Comparison of ENCODE assay signal across 11 cellular contexts in genomic region chr4:120331486-120332281, GRCh38.
A peak's percentile ranks its signal among the peaks of the same experiment; 100 is the strongest.
DNase-seq lines count a peak whose midpoint lies in the region; ATAC-seq and TF ChIP-seq lines count a peak whose summit lies in the region.
"Had no signal": no experiment of that assay in that cellular context is flagged by ENCODE, and none has a peak within 500 bp of the region (broad histone marks: within the 10 kb centered on the region; RNA-seq: fewer than 3 reads in every experiment).

No MANE protein-coding gene starts in this region.

- DNase-seq in activated naive CD4-positive, alpha-beta T cell treated with anti-CD3 and anti-CD28 coated beads for 36 hours: peak; percentile 18
- no peak for DNase-seq in activated naive CD4-positive, alpha-beta T cell treated with anti-CD3 and anti-CD28 coated beads, Interleukin-2, amount 50 U/mL, for 16 hours
- peak; percentile 9 for DNase-seq in adipocyte (ENCODE audit: low read depth)
- DNase-seq in smooth muscle cell (lab: John Stamatoyannopoulos, UW; ENCODE audit: unreplicated experiment): no peak
- no peak for DNase-seq in HPDE6-E6E7 (ENCODE audit: extremely low spot score)
- no peak for DNase-seq in CD4-positive, alpha-beta memory T cell
- DNase-seq in chondrocyte (ENCODE audit: low spot score): no peak
- DNase-seq: activated effector memory CD4-positive, alpha-beta T cell treated with anti-CD3 and anti-CD28 coated beads, Interleukin-2, amount 50 U/mL, for 16 hours; effector CD4-positive, alpha-beta T cell had no signal

- no peak overlapping the region for H3K9ac ChIP-seq in adipocyte (ENCODE audit: low read length)
- H3K9ac ChIP-seq in smooth muscle cell (ENCODE audit: low read depth): no peak overlapping the region
- H3K9ac ChIP-seq: BLaER1 had no signal

- peak; percentile 71 for ATAC-seq in HG03442 (IDR thresholded peaks at IDR 0.05; ENCODE audit: unreplicated experiment)

- no peaks in the 10 kb centered on the region for H3K36me3 Mint-ChIP-seq in activated naive CD4-positive, alpha-beta T cell treated with anti-CD3 and anti-CD28 coated beads for 36 hours (ENCODE audit: low read depth)
- no peaks in the 10 kb centered on the region for H3K36me3 Mint-ChIP-seq in CD4-positive, alpha-beta memory T cell
- no peaks in the 10 kb centered on the region for H3K36me3 Mint-ChIP-seq in chondrocyte (ENCODE audit: low read depth)

- peak overlapping the region; percentile 2 for H3K27ac ChIP-seq in smooth muscle cell (ENCODE audit: low read depth)
- H3K27ac ChIP-seq in CD4-positive, alpha-beta memory T cell (ENCODE audit: low read depth, low read length): no peak overlapping the region
- H3K27ac ChIP-seq: BLaER1 had no signal

- H3K9me3 ChIP-seq in adipocyte (ENCODE audit: control insufficient read depth, low read length) (no peaks in the 10 kb centered on the region), smooth muscle cell (replicated peaks; ENCODE audit: low read depth) (no peaks in the 10 kb centered on the region)
- H3K9me3 ChIP-seq in CD4-positive, alpha-beta memory T cell (ENCODE audit: control insufficient read depth in 1 of 2, low read length in 2 of 2): no peaks in the 10 kb centered on the region
- H3K9me3 ChIP-seq: BLaER1 had no signal

- peaks cover 7% of the 10 kb centered on the region for H3K27me3 Mint-ChIP-seq in activated naive CD4-positive, alpha-beta T cell treated with anti-CD3 and anti-CD28 coated beads for 36 hours (ENCODE audit: low read depth)
- peaks cover 0 to 2% of the 10 kb centered on the region in 2 donors for H3K27me3 Mint-ChIP-seq in CD4-positive, alpha-beta memory T cell
- H3K27me3 Mint-ChIP-seq in chondrocyte (ENCODE audit: low read depth): peaks cover 2% of the 10 kb centered on the region

- peaks cover 11% of the 10 kb centered on the region for H3K4me1 Mint-ChIP-seq in activated naive CD4-positive, alpha-beta T cell treated with anti-CD3 and anti-CD28 coated beads for 36 hours (ENCODE audit: low read depth)
- no peaks in the 10 kb centered on the region for H3K4me1 Mint-ChIP-seq in CD4-positive, alpha-beta memory T cell
- peaks cover 2% of the 10 kb centered on the region for H3K4me1 Mint-ChIP-seq in chondrocyte (ENCODE audit: low read depth)

- H3K4me2 ChIP-seq in smooth muscle cell: no peak overlapping the region
- H3K4me2 ChIP-seq: BLaER1 had no signal

- CTCF ChIA-PET in activated naive CD4-positive, alpha-beta T cell treated with anti-CD3 and anti-CD28 coated beads for 36 hours (lab: Charles Lee): no interaction called here
- CTCF ChIA-PET in CD4-positive, alpha-beta memory T cell (lab: Charles Lee; ENCODE audit: partially characterized antibody): no interaction called here

- POLR2A ChIA-PET in CD4-positive, alpha-beta memory T cell (lab: Charles Lee; ENCODE audit: partially characterized antibody): no interaction called here

- no peak overlapping the region for H3K4me3 ChIP-seq in adipocyte (ENCODE audit: low read length)
- no peak overlapping the region for H3K4me3 ChIP-seq in smooth muscle cell
- no peak overlapping the region for H3K4me3 ChIP-seq in CD4-positive, alpha-beta memory T cell (ENCODE audit: low read length in 2 of 2)
- H3K4me3 ChIP-seq: BLaER1 had no signal

- H2AFZ ChIP-seq in smooth muscle cell (ENCODE audit: low read depth): no peak overlapping the region

- H3K36me3 ChIP-seq in adipocyte (ENCODE audit: control insufficient read depth, insufficient read depth, low read length, severe bottlenecking) (no peaks in the 10 kb centered on the region), smooth muscle cell (ENCODE audit: low read depth) (no peaks in the 10 kb centered on the region)
- H3K36me3 ChIP-seq in CD4-positive, alpha-beta memory T cell (ENCODE audit: insufficient read depth, low read length): no peaks in the 10 kb centered on the region
- H3K36me3 ChIP-seq: BLaER1 had no signal

- H3K9me3 Mint-ChIP-seq in activated naive CD4-positive, alpha-beta T cell treated with anti-CD3 and anti-CD28 coated beads for 36 hours: no peaks in the 10 kb centered on the region
- peaks cover 0 to 2% (median 0%) of the 10 kb centered on the region in 8 donors for H3K9me3 Mint-ChIP-seq in CD4-positive, alpha-beta memory T cell
- no peaks in the 10 kb centered on the region for H3K9me3 Mint-ChIP-seq in chondrocyte (ENCODE audit: low read depth)

- no peaks in the 10 kb centered on the region for H4K20me1 ChIP-seq in smooth muscle cell (ENCODE audit: low read depth)
- H4K20me1 ChIP-seq: BLaER1 had no signal

- peak overlapping the region; percentile 48 for H3K27ac Mint-ChIP-seq in activated naive CD4-positive, alpha-beta T cell treated with anti-CD3 and anti-CD28 coated beads for 36 hours
- no peak overlapping the region for H3K27ac Mint-ChIP-seq in CD4-positive, alpha-beta memory T cell
- no peak overlapping the region for H3K27ac Mint-ChIP-seq in chondrocyte (ENCODE audit: unreplicated experiment)

- no peaks in the 10 kb centered on the region for H3K79me2 ChIP-seq in smooth muscle cell (ENCODE audit: low read depth)

- H3K4me3 Mint-ChIP-seq in activated naive CD4-positive, alpha-beta T cell treated with anti-CD3 and anti-CD28 coated beads for 36 hours: no peak overlapping the region
- no peak overlapping the region for H3K4me3 Mint-ChIP-seq in CD4-positive, alpha-beta memory T cell
- H3K4me3 Mint-ChIP-seq in chondrocyte (ENCODE audit: unreplicated experiment): no peak overlapping the region

- H3K4me1 ChIP-seq in adipocyte (ENCODE audit: control insufficient read depth, insufficient read depth, low read length) (no peaks in the 10 kb centered on the region), smooth muscle cell (ENCODE audit: low read depth) (peaks cover 5% of the 10 kb centered on the region)
- no peaks in the 10 kb centered on the region for H3K4me1 ChIP-seq in CD4-positive, alpha-beta memory T cell (ENCODE audit: insufficient read depth, low read length)
- H3K4me1 ChIP-seq: BLaER1 had no signal

- TF ChIP-seq CTCF in smooth muscle cell (IDR thresholded peaks at IDR 0.05; ENCODE audit: borderline replicate concordance, insufficient read depth, poor library complexity, severe bottlenecking): no peak
- TF ChIP-seq CTCF in chondrocyte (IDR thresholded peaks at IDR 0.05): no peak

- intact Hi-C loops in activated naive CD4-positive, alpha-beta T cell treated with anti-CD3 and anti-CD28 coated beads for 36 hours (cut with micrococcal nuclease): no loop called here
- intact Hi-C loops in CD4-positive, alpha-beta memory T cell (cut with micrococcal nuclease): no loop called here

- H3F3A ChIP-seq in smooth muscle cell (ENCODE audit: low read depth): no peaks in the 10 kb centered on the region

- H3K27me3 ChIP-seq in adipocyte (replicated peaks; ENCODE audit: control insufficient read depth, insufficient read depth, low read length): no peaks in the 10 kb centered on the region
- no peaks in the 10 kb centered on the region for H3K27me3 ChIP-seq in smooth muscle cell (ENCODE audit: low read depth)
- no peaks in the 10 kb centered on the region for H3K27me3 ChIP-seq in CD4-positive, alpha-beta memory T cell (ENCODE audit: insufficient read depth, low read length)
- H3K27me3 ChIP-seq: BLaER1 had no signal

- 46% methylated on average over 4 of the region's 4 CpGs for WGBS in smooth muscle cell (ENCODE audit: low lambda C conversion rate)

Comparison
In these comparisons a context has a peak if more than half of its experiments do, and no peak if none do; other contexts are left out.
1. DNase-seq: peak in activated naive CD4-positive, alpha-beta T cell treated with anti-CD3 and anti-CD28 coated beads for 36 hours (single experiment) and adipocyte (single experiment); none in activated naive CD4-positive, alpha-beta T cell treated with anti-CD3 and anti-CD28 coated beads, Interleukin-2, amount 50 U/mL, for 16 hours (single experiment), smooth muscle cell (single experiment), HPDE6-E6E7 (single experiment), CD4-positive, alpha-beta memory T cell (0 of 5) and chondrocyte (single experiment).